In the genomic region with DNA sequence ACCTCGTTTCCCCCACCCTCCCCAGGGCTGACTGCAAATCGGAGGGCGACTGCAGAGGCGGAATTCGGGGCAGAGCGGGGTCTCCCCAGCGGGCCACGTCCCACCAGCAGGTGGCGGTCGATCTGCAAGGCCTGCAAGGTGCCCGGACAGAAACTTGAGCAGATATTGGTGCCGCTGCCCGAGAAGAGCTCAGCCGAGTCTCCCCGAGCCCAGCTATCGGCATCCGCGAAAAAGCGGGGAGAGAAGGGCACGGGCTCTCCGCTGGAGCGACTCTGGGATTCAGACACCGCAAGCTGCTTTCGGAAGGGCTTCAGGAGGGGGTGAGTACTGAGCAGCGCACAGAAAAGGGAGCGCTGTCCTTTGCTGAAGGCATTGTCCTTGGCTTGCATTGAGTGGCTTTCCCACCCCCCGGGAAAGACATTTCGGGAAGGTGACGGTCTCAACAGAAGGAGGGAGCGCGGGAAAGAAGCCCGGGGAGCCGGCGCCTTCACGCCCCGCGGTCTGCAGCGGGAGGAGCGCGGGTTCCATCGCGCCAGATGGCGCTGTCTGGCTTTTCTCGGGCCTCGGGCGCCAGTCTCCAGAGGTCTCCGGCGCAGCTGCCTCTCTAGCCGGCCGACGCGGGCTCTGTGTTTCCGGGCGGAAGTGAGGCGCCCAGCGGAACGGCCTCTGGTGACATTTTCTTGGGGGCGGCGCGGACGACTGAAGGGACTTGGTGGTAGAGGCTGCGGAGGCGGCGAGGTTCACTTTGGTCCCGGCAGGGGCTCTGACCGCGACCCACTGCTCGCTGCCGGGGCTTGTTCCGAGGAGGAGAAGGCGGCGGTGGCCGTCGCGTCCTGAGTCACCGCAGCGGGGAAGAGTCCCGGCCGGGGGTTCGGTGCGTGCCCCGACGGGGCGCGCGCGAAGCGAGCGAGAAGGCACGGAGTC, we compare ENCODE assay signal across 1 cellular context.
A peak's percentile ranks its signal among the peaks of the same experiment; 100 is the strongest.
TF ChIP-seq lines count a peak whose summit lies in the region.

No MANE protein-coding gene starts in this region.

TF ChIP-seq in neural cell, 6 proteins besides CTCF, POLR2A, EP300 and RAD21:
- peak; percentile 43 for TF ChIP-seq TAF1 (IDR thresholded peaks at IDR 0.05; ENCODE audit: low read depth)
- peak; percentile 80 for TF ChIP-seq POLR2AphosphoS5 (IDR thresholded peaks at IDR 0.05)
- peak; percentile 59 for TF ChIP-seq MXI1 (conservative IDR thresholded peaks at IDR 0.05; ENCODE audit: poor library complexity, severe bottlenecking)
- TF ChIP-seq SMC3 (conservative IDR thresholded peaks at IDR 0.05; ENCODE audit: poor library complexity): peak; percentile 90
- TF ChIP-seq EZH2 (IDR thresholded peaks at IDR 0.05; ENCODE audit: borderline replicate concordance, insufficient read depth, low read length, poor library complexity, severe bottlenecking): no peak
- TF ChIP-seq, protein P1, sequence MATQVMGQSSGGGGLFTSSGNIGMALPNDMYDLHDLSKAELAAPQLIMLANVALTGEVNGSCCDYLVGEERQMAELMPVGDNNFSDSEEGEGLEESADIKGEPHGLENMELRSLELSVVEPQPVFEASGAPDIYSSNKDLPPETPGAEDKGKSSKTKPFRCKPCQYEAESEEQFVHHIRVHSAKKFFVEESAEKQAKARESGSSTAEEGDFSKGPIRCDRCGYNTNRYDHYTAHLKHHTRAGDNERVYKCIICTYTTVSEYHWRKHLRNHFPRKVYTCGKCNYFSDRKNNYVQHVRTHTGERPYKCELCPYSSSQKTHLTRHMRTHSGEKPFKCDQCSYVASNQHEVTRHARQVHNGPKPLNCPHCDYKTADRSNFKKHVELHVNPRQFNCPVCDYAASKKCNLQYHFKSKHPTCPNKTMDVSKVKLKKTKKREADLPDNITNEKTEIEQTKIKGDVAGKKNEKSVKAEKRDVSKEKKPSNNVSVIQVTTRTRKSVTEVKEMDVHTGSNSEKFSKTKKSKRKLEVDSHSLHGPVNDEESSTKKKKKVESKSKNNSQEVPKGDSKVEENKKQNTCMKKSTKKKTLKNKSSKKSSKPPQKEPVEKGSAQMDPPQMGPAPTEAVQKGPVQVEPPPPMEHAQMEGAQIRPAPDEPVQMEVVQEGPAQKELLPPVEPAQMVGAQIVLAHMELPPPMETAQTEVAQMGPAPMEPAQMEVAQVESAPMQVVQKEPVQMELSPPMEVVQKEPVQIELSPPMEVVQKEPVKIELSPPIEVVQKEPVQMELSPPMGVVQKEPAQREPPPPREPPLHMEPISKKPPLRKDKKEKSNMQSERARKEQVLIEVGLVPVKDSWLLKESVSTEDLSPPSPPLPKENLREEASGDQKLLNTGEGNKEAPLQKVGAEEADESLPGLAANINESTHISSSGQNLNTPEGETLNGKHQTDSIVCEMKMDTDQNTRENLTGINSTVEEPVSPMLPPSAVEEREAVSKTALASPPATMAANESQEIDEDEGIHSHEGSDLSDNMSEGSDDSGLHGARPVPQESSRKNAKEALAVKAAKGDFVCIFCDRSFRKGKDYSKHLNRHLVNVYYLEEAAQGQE (IDR thresholded peaks at IDR 0.05; ENCODE audit: borderline replicate concordance): no peak
